In genomic region chr16:20944861-20945390, GRCh38 we compare ENCODE assay signal across 9 cellular contexts. TPM values are rescaled to one million over a fixed set of nuclear protein-coding genes. Genes with fewer than 3 reads are reported as not detected.
DNase-seq lines count a peak whose midpoint lies in the region; ATAC-seq and TF ChIP-seq lines count a peak whose summit lies in the region.
"Had no signal": no experiment of that assay in that cellular context is flagged by ENCODE, and none has a peak within 500 bp of the region (broad histone marks: within the 10 kb centered on the region; RNA-seq: fewer than 3 reads in every experiment).

No MANE protein-coding gene starts in this region.

- no peak overlapping the region for H3K27ac ChIP-seq in A673 (ENCODE audit: low read depth, low read length, poor library complexity, severe bottlenecking)
- no peak overlapping the region for H3K27ac ChIP-seq in foreskin keratinocyte

- peaks cover 40% of the 10 kb centered on the region for H3K4me1 Mint-ChIP-seq in activated CD8-positive, alpha-beta T cell treated with anti-CD3 and anti-CD28 coated beads, Interleukin-2, amount 10 ng/mL, durations not matched to agents 7 days and 5 days (ENCODE audit: low read depth)
- peaks cover 8% of the 10 kb centered on the region for H3K4me1 Mint-ChIP-seq in stimulated activated memory B cell treated with anti-CD40 and anti-IgM and Interleukin-4, amounts not matched to agents 10 μg/mL and 1 μg/mL and 100 μg/mL, for 72 hours

- ATAC-seq in activated CD8-positive, alpha-beta T cell treated with anti-CD3 and anti-CD28 coated beads, Interleukin-2, amount 10 ng/mL, durations not matched to agents 7 days and 5 days = peak; percentile 77
- ATAC-seq in foreskin keratinocyte (peak; percentile 19), GM18870 (IDR thresholded peaks at IDR 0.05; ENCODE audit: unreplicated experiment) (no peak)
- ATAC-seq in stimulated activated memory B cell treated with anti-CD40 and anti-IgM and Interleukin-4, amounts not matched to agents 10 μg/mL and 1 μg/mL and 100 μg/mL, for 72 hours = no peak

- in situ Hi-C loops in KBM-7 (cut with MboI; ENCODE audit: low pct_unique_long_range_greater_than_20kb, low sequenced_read_pairs) = no loop called here

- no TSS peak for BruUV-seq in A673 (replicated peaks; lab: Mats Ljungman, UMichigan)

- no peaks in the 10 kb centered on the region for H3K9me3 ChIP-seq in A673 (ENCODE audit: low read depth, low read length, poor library complexity, severe bottlenecking)

- CTCF ChIA-PET in A673 (lab: Charles Lee) = interaction anchor here (0.8 kb wide), 1 partner anchor 94 kb away, joined by 4 read pairs; no protein-coding TSS in a partner anchor
- CTCF ChIA-PET in activated CD8-positive, alpha-beta T cell treated with anti-CD3 and anti-CD28 coated beads, Interleukin-2, amount 10 ng/mL, durations not matched to agents 7 days and 5 days (lab: Charles Lee) = interaction anchor here (0.6 to 2.1 kb wide), 6 partner anchors 36 to 146 kb away, joined by 3 to 12 read pairs (median 3); no protein-coding TSS in a partner anchor

- peaks cover 2% of the 10 kb centered on the region for H3K36me3 Mint-ChIP-seq in activated CD8-positive, alpha-beta T cell treated with anti-CD3 and anti-CD28 coated beads, Interleukin-2, amount 10 ng/mL, durations not matched to agents 7 days and 5 days (ENCODE audit: low read depth)
- no peaks in the 10 kb centered on the region for H3K36me3 Mint-ChIP-seq in stimulated activated memory B cell treated with anti-CD40 and anti-IgM and Interleukin-4, amounts not matched to agents 10 μg/mL and 1 μg/mL and 100 μg/mL, for 72 hours
- H3K36me3 Mint-ChIP-seq: immature natural killer cell had no signal

- no peak overlapping the region for H3K4me3 Mint-ChIP-seq in activated CD8-positive, alpha-beta T cell treated with anti-CD3 and anti-CD28 coated beads, Interleukin-2, amount 10 ng/mL, durations not matched to agents 7 days and 5 days
- no peak overlapping the region for H3K4me3 Mint-ChIP-seq in stimulated activated memory B cell treated with anti-CD40 and anti-IgM and Interleukin-4, amounts not matched to agents 10 μg/mL and 1 μg/mL and 100 μg/mL, for 72 hours
- H3K4me3 Mint-ChIP-seq: immature natural killer cell had no signal

- no peaks in the 10 kb centered on the region for H3K27me3 Mint-ChIP-seq in activated CD8-positive, alpha-beta T cell treated with anti-CD3 and anti-CD28 coated beads, Interleukin-2, amount 10 ng/mL, durations not matched to agents 7 days and 5 days (ENCODE audit: low read depth)
- no peaks in the 10 kb centered on the region for H3K27me3 Mint-ChIP-seq in stimulated activated memory B cell treated with anti-CD40 and anti-IgM and Interleukin-4, amounts not matched to agents 10 μg/mL and 1 μg/mL and 100 μg/mL, for 72 hours

- intact Hi-C loops in A673 (cut with micrococcal nuclease; ENCODE audit: unreplicated experiment) = loop anchor here (10.0 kb wide), 1 partner anchor 90 kb away; no protein-coding TSS in a partner anchor

- H3K27me3 ChIP-seq in A673 (replicated peaks; ENCODE audit: insufficient read depth, low read depth, low read length, poor library complexity) (no peaks in the 10 kb centered on the region), foreskin keratinocyte (peaks cover 2% of the 10 kb centered on the region)

- no peak overlapping the region for H3K4me3 ChIP-seq in A673 (ENCODE audit: low read depth, low read length, poor library complexity, severe bottlenecking)

- H3K4me1 ChIP-seq in A673 (ENCODE audit: insufficient read depth, low read length, poor library complexity, severe bottlenecking) (no peaks in the 10 kb centered on the region), foreskin keratinocyte (no peaks in the 10 kb centered on the region)

- TF ChIP-seq CTCF in A673 (conservative IDR thresholded peaks at IDR 0.05; ENCODE audit: low read depth, low read length) (peak; percentile 27; the same call in 1 of the 2 replicates), foreskin keratinocyte (conservative IDR thresholded peaks at IDR 0.05) (peak; percentile 49)

- DNase-seq in A673 (ENCODE audit: low spot score) = peak; percentile 36
- peak; percentile 50 for DNase-seq in KBM-7
- DNase-seq in activated CD8-positive, alpha-beta T cell treated with anti-CD3 and anti-CD28 coated beads, Interleukin-2, amount 10 ng/mL, durations not matched to agents 7 days and 5 days = peak; percentile 81
- no peak for DNase-seq in foreskin keratinocyte
- DNase-seq in NCI-H1436 (lab: John Stamatoyannopoulos, UW) = no peak
- DNase-seq in NCI-H128 (lab: John Stamatoyannopoulos, UW; ENCODE audit: unreplicated experiment) = no peak

- H3K36me3 ChIP-seq in A673 (ENCODE audit: insufficient read depth, low read length, poor library complexity, severe bottlenecking) = no peaks in the 10 kb centered on the region

- POLR2A ChIA-PET in A673 (lab: Charles Lee; ENCODE audit: low non-redundant PET) = no interaction called here
- POLR2A ChIA-PET in activated CD8-positive, alpha-beta T cell treated with anti-CD3 and anti-CD28 coated beads, Interleukin-2, amount 10 ng/mL, durations not matched to agents 7 days and 5 days (lab: Charles Lee) = no interaction called here

- H3K9me3 Mint-ChIP-seq in activated CD8-positive, alpha-beta T cell treated with anti-CD3 and anti-CD28 coated beads, Interleukin-2, amount 10 ng/mL, durations not matched to agents 7 days and 5 days (ENCODE audit: insufficient read depth) = no peaks in the 10 kb centered on the region
- no peaks in the 10 kb centered on the region for H3K9me3 Mint-ChIP-seq in stimulated activated memory B cell treated with anti-CD40 and anti-IgM and Interleukin-4, amounts not matched to agents 10 μg/mL and 1 μg/mL and 100 μg/mL, for 72 hours
- H3K9me3 Mint-ChIP-seq: immature natural killer cell had no signal

- H3K27ac Mint-ChIP-seq in activated CD8-positive, alpha-beta T cell treated with anti-CD3 and anti-CD28 coated beads, Interleukin-2, amount 10 ng/mL, durations not matched to agents 7 days and 5 days = peak overlapping the region; percentile 69
- no peak overlapping the region for H3K27ac Mint-ChIP-seq in stimulated activated memory B cell treated with anti-CD40 and anti-IgM and Interleukin-4, amounts not matched to agents 10 μg/mL and 1 μg/mL and 100 μg/mL, for 72 hours

RNA-seq across cellular contexts. Expression of gene LYRM1, which starts 44.4 kb away (rescaled TPM):
- 14.3 and 21.4 TPM in 2 replicates for total RNA-seq in A673 (2021)
- total RNA-seq in activated CD8-positive, alpha-beta T cell treated with anti-CD3 and anti-CD28 coated beads, Interleukin-2, amount 10 ng/mL, durations not matched to agents 7 days and 5 days = 10 to 100 TPM; 27.5 to 28.0 TPM
- 24.9 and 25.3 TPM in 2 replicates for total RNA-seq in foreskin keratinocyte
- 19.1 and 19.7 TPM in 2 replicates for polyA plus RNA-seq in foreskin keratinocyte

RNA-seq across cellular contexts. Expression of gene DCUN1D3, which starts 44.8 kb away (rescaled TPM):
- total RNA-seq in A673 (2021) (12.4 and 12.7 TPM in 2 replicates), foreskin keratinocyte (10.9 and 11.3 TPM in 2 replicates)
- total RNA-seq in activated CD8-positive, alpha-beta T cell treated with anti-CD3 and anti-CD28 coated beads, Interleukin-2, amount 10 ng/mL, durations not matched to agents 7 days and 5 days = 10 to 100 TPM in 1 of 2 experiments, 1 to 10 TPM in 1; 10.0 to 10.7 TPM
- 2.9 and 3.5 TPM in 2 replicates for polyA plus RNA-seq in foreskin keratinocyte

Comparison
In these comparisons a context has a peak if more than half of its experiments do, and no peak if none do; other contexts are left out.
1. DNase-seq: peak in A673 (single experiment), KBM-7 (single experiment) and activated CD8-positive, alpha-beta T cell treated with anti-CD3 and anti-CD28 coated beads, Interleukin-2, amount 10 ng/mL, durations not matched to agents 7 days and 5 days (single experiment); none in foreskin keratinocyte (0 of 2), NCI-H1436 (single experiment) and NCI-H128 (single experiment).
2. ATAC-seq: peak in activated CD8-positive, alpha-beta T cell treated with anti-CD3 and anti-CD28 coated beads, Interleukin-2, amount 10 ng/mL, durations not matched to agents 7 days and 5 days (single experiment) and foreskin keratinocyte (single experiment); none in GM18870 (single experiment) and stimulated activated memory B cell treated with anti-CD40 and anti-IgM and Interleukin-4, amounts not matched to agents 10 μg/mL and 1 μg/mL and 100 μg/mL, for 72 hours (single experiment).